In genomic region chr7:65951837-65952578, GRCh38 we compare ENCODE assay signal across 1 cellular context.
A peak's percentile ranks its signal among the peaks of the same experiment; 100 is the strongest.
TF ChIP-seq lines count a peak whose summit lies in the region.

No MANE protein-coding gene starts in this region.

TF ChIP-seq in HEK293, 187 proteins besides CTCF, POLR2A, EP300 and RAD21 (continued from another document):
- no peak for TF ChIP-seq ZNF449 (tag by site-specific recombination; IDR thresholded peaks at IDR 0.05)
- 0 out of 2 replicates have a peak, but pooled peaks have one; percentile 12 for TF ChIP-seq ZNF580 (tag by site-specific recombination; IDR thresholded peaks at IDR 0.05)
- no peak for TF ChIP-seq ZFP41 (tag by site-specific recombination; IDR thresholded peaks at IDR 0.05; ENCODE audit: borderline replicate concordance)
- peak; percentile 59 for TF ChIP-seq ZBTB21 (tag by site-specific recombination; IDR thresholded peaks at IDR 0.05)
- 0 out of 2 replicates have a peak, but pooled peaks have one; percentile 14 for TF ChIP-seq ZNF184 (tag by site-specific recombination; IDR thresholded peaks at IDR 0.05)
- TF ChIP-seq ZNF624 (tag by site-specific recombination; IDR thresholded peaks at IDR 0.05): no peak
- peak; percentile 47 for TF ChIP-seq ZNF24 (tag by site-specific recombination; IDR thresholded peaks at IDR 0.05)
- no peak for TF ChIP-seq IKZF3 (tag by site-specific recombination; IDR thresholded peaks at IDR 0.05)
- TF ChIP-seq ZNF585B (tag by site-specific recombination; IDR thresholded peaks at IDR 0.05): no peak
- no peak for TF ChIP-seq ZNF132 (tag by site-specific recombination; IDR thresholded peaks at IDR 0.05; ENCODE audit: borderline replicate concordance)
- TF ChIP-seq ZNF121 (tag by site-specific recombination; IDR thresholded peaks at IDR 0.05): no peak
- TF ChIP-seq KLF8 (tag by site-specific recombination; IDR thresholded peaks at IDR 0.05): peak; percentile 33; the same call in 1 of the 2 replicates
- TF ChIP-seq ZNF558 (tag by site-specific recombination; IDR thresholded peaks at IDR 0.05): no peak
- TF ChIP-seq TSHZ1 (tag by site-specific recombination; IDR thresholded peaks at IDR 0.05; ENCODE audit: borderline replicate concordance): no peak
- peak; percentile 94 for TF ChIP-seq PRDM6 (tag by site-specific recombination; IDR thresholded peaks at IDR 0.05)
- TF ChIP-seq WT1 (tag by site-specific recombination; IDR thresholded peaks at IDR 0.05): no peak
- no peak for TF ChIP-seq ZNF510 (tag by site-specific recombination; IDR thresholded peaks at IDR 0.05; ENCODE audit: insufficient replicate concordance)
- no peak for TF ChIP-seq ZNF404 (tag by site-specific recombination; IDR thresholded peaks at IDR 0.05)
- TF ChIP-seq ZNF843 (tag by site-specific recombination; IDR thresholded peaks at IDR 0.05): peak; percentile 35; the same call in 1 of the 2 replicates
- TF ChIP-seq KLF1 (tag by site-specific recombination; IDR thresholded peaks at IDR 0.05): no peak
- TF ChIP-seq ZIC2 (tag by site-specific recombination; IDR thresholded peaks at IDR 0.05): no peak
- TF ChIP-seq ZEB2 (tag by site-specific recombination; IDR thresholded peaks at IDR 0.05): no peak
- no peak for TF ChIP-seq ZNF146 (tag by site-specific recombination; IDR thresholded peaks at IDR 0.05)
- TF ChIP-seq YY2 (tag by site-specific recombination; IDR thresholded peaks at IDR 0.05): no peak
- TF ChIP-seq ZNF426 (tag by site-specific recombination; IDR thresholded peaks at IDR 0.05): no peak
- TF ChIP-seq GLIS2 (tag by site-specific recombination; IDR thresholded peaks at IDR 0.05): no peak
- TF ChIP-seq ZNF513 (tag by site-specific recombination; IDR thresholded peaks at IDR 0.05): no peak
- TF ChIP-seq ZNF239 (tag by site-specific recombination; IDR thresholded peaks at IDR 0.05): no peak
- TF ChIP-seq ZNF792 (tag by site-specific recombination; IDR thresholded peaks at IDR 0.05): no peak
- TF ChIP-seq ZSCAN4 (tag by site-specific recombination; IDR thresholded peaks at IDR 0.05): no peak
- TF ChIP-seq ZNF548 (tag by site-specific recombination; IDR thresholded peaks at IDR 0.05): no peak
- TF ChIP-seq ZNF664 (tag by site-specific recombination; IDR thresholded peaks at IDR 0.05): peak; percentile 56; the same call in 1 of the 2 replicates
- TF ChIP-seq SP2 (tag by site-specific recombination; IDR thresholded peaks at IDR 0.05): no peak
- 0 out of 2 replicates have a peak, but pooled peaks have one; percentile 28 for TF ChIP-seq ZXDB (tag by site-specific recombination; IDR thresholded peaks at IDR 0.05)
- TF ChIP-seq HOXD13 (CRISPR knock-in tag; IDR thresholded peaks at IDR 0.05; ENCODE audit: borderline replicate concordance): no peak
- TF ChIP-seq SCRT1 (tag by site-specific recombination; IDR thresholded peaks at IDR 0.05; ENCODE audit: borderline replicate concordance): peak; percentile 61
- TF ChIP-seq SALL2 (tag by site-specific recombination; IDR thresholded peaks at IDR 0.05; ENCODE audit: borderline replicate concordance): no peak
- 0 out of 2 replicates have a peak, but pooled peaks have one; percentile 15 for TF ChIP-seq PRDM10 (tag by site-specific recombination; IDR thresholded peaks at IDR 0.05)
- TF ChIP-seq ZFP37 (tag by site-specific recombination; IDR thresholded peaks at IDR 0.05): no peak
- no peak for TF ChIP-seq KLF16 (tag by site-specific recombination; IDR thresholded peaks at IDR 0.05)
- TF ChIP-seq KLF10 (tag by site-specific recombination; IDR thresholded peaks at IDR 0.05): peak; percentile 21; the same call in 1 of the 2 replicates
- no peak for TF ChIP-seq ZNF302 (tag by site-specific recombination; IDR thresholded peaks at IDR 0.05; ENCODE audit: low read depth)
- no peak for TF ChIP-seq OVOL3 (tag by site-specific recombination; IDR thresholded peaks at IDR 0.05)
- TF ChIP-seq ZNF629 (tag by site-specific recombination; IDR thresholded peaks at IDR 0.05): peak; percentile 85
- no peak for TF ChIP-seq ZNF174 (tag by site-specific recombination; IDR thresholded peaks at IDR 0.05)
- TF ChIP-seq ZNF37A (tag by site-specific recombination; IDR thresholded peaks at IDR 0.05): 0 out of 2 replicates have a peak, but pooled peaks have one; percentile 42
